24 cellular contexts compared by ENCODE assay signal in genomic region chr5:143673676-143674468, GRCh38.
DNase-seq lines count a peak whose midpoint lies in the region; ATAC-seq, FAIRE-seq and TF ChIP-seq lines count a peak whose summit lies in the region.
"Had no signal": no experiment of that assay in that cellular context is flagged by ENCODE, and none has a peak within 500 bp of the region (broad histone marks: within the 10 kb centered on the region; RNA-seq: fewer than 3 reads in every experiment).

No MANE protein-coding gene starts in this region.

- no peaks in the 10 kb centered on the region for H4K20me1 ChIP-seq in GM23338 (replicated peaks; ENCODE audit: insufficient read depth)
- no peaks in the 10 kb centered on the region for H4K20me1 ChIP-seq in astrocyte (ENCODE audit: insufficient read depth, low read length)

- no peak overlapping the region for H3K4me3 Mint-ChIP-seq in GM23338
- no peak overlapping the region for H3K4me3 Mint-ChIP-seq in astrocyte (ENCODE audit: unreplicated experiment)
- H3K4me3 Mint-ChIP-seq: activated naive CD8-positive, alpha-beta T cell treated with anti-CD3 and anti-CD28 coated beads for 36 hours; activated T-cell treated with anti-CD3 and anti-CD28 coated beads, Interleukin-2, amount 50 U/mL, for 72 hours; dendritic cell treated with granulocyte-macrophage colony-stimulating factor and Interleukin-4, amounts not matched to agents 40 ng/mL and 50 ng/mL, for 4 days; T-helper 2 cell treated with Interferon-gamma antibody and Interleukin-4, amounts not matched to agents 5 μg/mL and 100 μg/mL, for 36 hours had no signal

- TF ChIP-seq CTCF in GM23338 (conservative IDR thresholded peaks at IDR 0.05; ENCODE audit: low read depth in 2 of 2) (no peak), astrocyte (IDR thresholded peaks at IDR 0.05; ENCODE audit: insufficient read depth, low read depth, low read length) (no peak), lower lobe of right lung (IDR thresholded peaks at IDR 0.05) (no peak), tibial artery (IDR thresholded peaks at IDR 0.05) (no peak)

- H3K27me3 ChIP-seq in GM23338 (ENCODE audit: insufficient read depth) (no peaks in the 10 kb centered on the region), astrocyte (ENCODE audit: insufficient read depth, low read length) (no peaks in the 10 kb centered on the region), lower lobe of right lung (ENCODE audit: low read depth) (no peaks in the 10 kb centered on the region), tibial artery (no peaks in the 10 kb centered on the region)
- H3K27me3 ChIP-seq: vagina had no signal

- H3K4me3 ChIP-seq in GM23338 (no peak overlapping the region), astrocyte (ENCODE audit: insufficient read depth, low read depth, low read length) (no peak overlapping the region), lower lobe of right lung (no peak overlapping the region), tibial artery (no peak overlapping the region)
- H3K4me3 ChIP-seq: K562, skin epidermis, vagina had no signal

- peaks cover 5% of the 10 kb centered on the region for H3K27me3 Mint-ChIP-seq in GM23338 (ENCODE audit: insufficient read depth, low read depth, poor library complexity)
- no peaks in the 10 kb centered on the region for H3K27me3 Mint-ChIP-seq in astrocyte (ENCODE audit: low read depth, unreplicated experiment)
- H3K27me3 Mint-ChIP-seq: dendritic cell treated with granulocyte-macrophage colony-stimulating factor and Interleukin-4, amounts not matched to agents 40 ng/mL and 50 ng/mL, for 4 days had no signal

- no peaks in the 10 kb centered on the region; the same call in 1 of the 2 replicates for H3K9me2 ChIP-seq in GM23338 (ENCODE audit: insufficient read depth)

- no peaks in the 10 kb centered on the region for H3F3A ChIP-seq in GM23338 (replicated peaks; ENCODE audit: low read depth)

- ATAC-seq in GM23338 (no peak), lower lobe of right lung (peak in 1 of 2 donors; percentile 79), left colon (no peak), GM18867 (IDR thresholded peaks at IDR 0.05; ENCODE audit: unreplicated experiment) (no peak)
- ATAC-seq: activated T-cell treated with anti-CD3 and anti-CD28 coated beads, Interleukin-2, amount 50 U/mL, for 72 hours; K562; left cardiac atrium had no signal

- H3K79me2 ChIP-seq in GM23338 (replicated peaks; ENCODE audit: insufficient read depth) (no peaks in the 10 kb centered on the region), astrocyte (ENCODE audit: insufficient read depth, low read length) (no peaks in the 10 kb centered on the region)

- H3K9me3 ChIP-seq in astrocyte (ENCODE audit: insufficient read depth, low read depth, low read length) (no peaks in the 10 kb centered on the region), lower lobe of right lung (no peaks in the 10 kb centered on the region), tibial artery (no peaks in the 10 kb centered on the region)
- H3K9me3 ChIP-seq: vagina had no signal

- FAIRE-seq in astrocyte (lab: Jason Lieb, UNC) = no peak
- FAIRE-seq: endothelial cell of umbilical vein, frontal cortex, K562 had no signal

- no peak overlapping the region for H3K27ac ChIP-seq in GM23338 (ENCODE audit: low read depth)
- no peak overlapping the region for H3K27ac ChIP-seq in astrocyte (ENCODE audit: low read depth, low read length)
- peak overlapping the region; percentile 34 for H3K27ac ChIP-seq in lower lobe of right lung
- no peak overlapping the region for H3K27ac ChIP-seq in tibial artery
- H3K27ac ChIP-seq: skin epidermis, vagina had no signal

- no peaks in the 10 kb centered on the region for H3K36me3 Mint-ChIP-seq in GM23338 (ENCODE audit: low read depth)
- no peaks in the 10 kb centered on the region for H3K36me3 Mint-ChIP-seq in astrocyte (ENCODE audit: low read depth, unreplicated experiment)
- H3K36me3 Mint-ChIP-seq: activated naive CD8-positive, alpha-beta T cell treated with anti-CD3 and anti-CD28 coated beads for 36 hours had no signal

- intact Hi-C loops in lower lobe of right lung (cut with DNase I) = no loop called here
- intact Hi-C loops in tibial artery (cut with DNase I; ENCODE audit: low total_unique reads) = no loop called here
- intact Hi-C loops in left colon (cut with DNase I, micrococcal nuclease) = no loop called here

- no peak overlapping the region for H3K9ac ChIP-seq in astrocyte (ENCODE audit: low read length)

- H2AFZ ChIP-seq in GM23338 (peak overlapping the region; percentile 44; the same call in 1 of the 2 replicates), astrocyte (ENCODE audit: low read depth, low read length) (no peak overlapping the region)

- peak; percentile 35 for DNase-seq in AG20443 (ENCODE audit: low spot score)
- no peak for DNase-seq in GM23338 (ENCODE audit: low spot score)
- no peak for DNase-seq in astrocyte (ENCODE audit: low read depth)
- no peak for DNase-seq in lower lobe of right lung
- no peak for DNase-seq in germinal center (ENCODE audit: low spot score)
- no peak for DNase-seq in tibial artery
- no peak for DNase-seq in left colon
- DNase-seq: activated CD4-positive, CD25-positive, alpha-beta regulatory T cell; activated naive CD8-positive, alpha-beta T cell treated with anti-CD3 and anti-CD28 coated beads for 36 hours; activated T-cell treated with anti-CD3 and anti-CD28 coated beads, Interleukin-2, amount 50 U/mL, for 72 hours; GF-D8; left cardiac atrium; NCI-H1092; NCI-H226; occipital lobe; stimulated activated CD4-positive, alpha-beta T cell treated with anti-CD3 and anti-CD28 coated beads, Interleukin-4, amount 100 ng/mL, for 1 hour had no signal

- H3K36me3 ChIP-seq in GM23338 (ENCODE audit: insufficient read depth) = no peaks in the 10 kb centered on the region
- no peaks in the 10 kb centered on the region for H3K36me3 ChIP-seq in astrocyte (ENCODE audit: insufficient read depth, low read length)
- no peaks in the 10 kb centered on the region for H3K36me3 ChIP-seq in lower lobe of right lung
- H3K36me3 ChIP-seq in tibial artery = no peaks in the 10 kb centered on the region
- H3K36me3 ChIP-seq: vagina had no signal

- H3K4me2 ChIP-seq in GM23338 = no peak overlapping the region
- H3K4me2 ChIP-seq in astrocyte (ENCODE audit: low read length) = peak overlapping the region; percentile 13

- H3K4me1 ChIP-seq in GM23338 (ENCODE audit: insufficient read depth) (peaks cover 4% of the 10 kb centered on the region; the same call in 1 of the 2 replicates), astrocyte (ENCODE audit: insufficient read depth, low read length) (peaks cover 4% of the 10 kb centered on the region), lower lobe of right lung (peaks cover 3% of the 10 kb centered on the region), tibial artery (no peaks in the 10 kb centered on the region)
- H3K4me1 ChIP-seq: vagina had no signal

- H3K4me1 Mint-ChIP-seq in GM23338 = no peaks in the 10 kb centered on the region
- no peaks in the 10 kb centered on the region for H3K4me1 Mint-ChIP-seq in astrocyte (ENCODE audit: low read depth, unreplicated experiment)

- H3K27ac Mint-ChIP-seq in GM23338 (no peak overlapping the region), astrocyte (ENCODE audit: unreplicated experiment) (no peak overlapping the region)
- H3K27ac Mint-ChIP-seq: activated naive CD8-positive, alpha-beta T cell treated with anti-CD3 and anti-CD28 coated beads for 36 hours; activated T-cell treated with anti-CD3 and anti-CD28 coated beads, Interleukin-2, amount 50 U/mL, for 72 hours; dendritic cell treated with granulocyte-macrophage colony-stimulating factor and Interleukin-4, amounts not matched to agents 40 ng/mL and 50 ng/mL, for 4 days; T-helper 2 cell treated with Interferon-gamma antibody and Interleukin-4, amounts not matched to agents 5 μg/mL and 100 μg/mL, for 36 hours had no signal

- no peaks in the 10 kb centered on the region for H3K9me3 Mint-ChIP-seq in GM23338
- H3K9me3 Mint-ChIP-seq in astrocyte (ENCODE audit: unreplicated experiment) = peaks cover 6% of the 10 kb centered on the region
- H3K9me3 Mint-ChIP-seq: activated naive CD8-positive, alpha-beta T cell treated with anti-CD3 and anti-CD28 coated beads for 36 hours had no signal

TF ChIP-seq in GM23338, 12 proteins besides CTCF, POLR2A, EP300 and RAD21 (continues in another document):
- TF ChIP-seq ZNF331 (CRISPR knock-in tag; IDR thresholded peaks at IDR 0.05; ENCODE audit: low read depth) (no peak), JUNB (IDR thresholded peaks at IDR 0.05; ENCODE audit: unreplicated experiment) (no peak)
